Comparison of ENCODE assay signal across 1 cellular context in genomic region chr17:48101012-48101720, GRCh38.
A peak's percentile ranks its signal among the peaks of the same experiment; 100 is the strongest.
TF ChIP-seq lines count a peak whose summit lies in the region.

CBX1 (minus strand) TSS chr17:48101478; CDS start chr17:48077004, 24,474 bp downstream.

TF ChIP-seq in A549, 52 proteins besides CTCF, POLR2A, EP300 and RAD21 (continued from another document):
- TF ChIP-seq, protein P1, sequence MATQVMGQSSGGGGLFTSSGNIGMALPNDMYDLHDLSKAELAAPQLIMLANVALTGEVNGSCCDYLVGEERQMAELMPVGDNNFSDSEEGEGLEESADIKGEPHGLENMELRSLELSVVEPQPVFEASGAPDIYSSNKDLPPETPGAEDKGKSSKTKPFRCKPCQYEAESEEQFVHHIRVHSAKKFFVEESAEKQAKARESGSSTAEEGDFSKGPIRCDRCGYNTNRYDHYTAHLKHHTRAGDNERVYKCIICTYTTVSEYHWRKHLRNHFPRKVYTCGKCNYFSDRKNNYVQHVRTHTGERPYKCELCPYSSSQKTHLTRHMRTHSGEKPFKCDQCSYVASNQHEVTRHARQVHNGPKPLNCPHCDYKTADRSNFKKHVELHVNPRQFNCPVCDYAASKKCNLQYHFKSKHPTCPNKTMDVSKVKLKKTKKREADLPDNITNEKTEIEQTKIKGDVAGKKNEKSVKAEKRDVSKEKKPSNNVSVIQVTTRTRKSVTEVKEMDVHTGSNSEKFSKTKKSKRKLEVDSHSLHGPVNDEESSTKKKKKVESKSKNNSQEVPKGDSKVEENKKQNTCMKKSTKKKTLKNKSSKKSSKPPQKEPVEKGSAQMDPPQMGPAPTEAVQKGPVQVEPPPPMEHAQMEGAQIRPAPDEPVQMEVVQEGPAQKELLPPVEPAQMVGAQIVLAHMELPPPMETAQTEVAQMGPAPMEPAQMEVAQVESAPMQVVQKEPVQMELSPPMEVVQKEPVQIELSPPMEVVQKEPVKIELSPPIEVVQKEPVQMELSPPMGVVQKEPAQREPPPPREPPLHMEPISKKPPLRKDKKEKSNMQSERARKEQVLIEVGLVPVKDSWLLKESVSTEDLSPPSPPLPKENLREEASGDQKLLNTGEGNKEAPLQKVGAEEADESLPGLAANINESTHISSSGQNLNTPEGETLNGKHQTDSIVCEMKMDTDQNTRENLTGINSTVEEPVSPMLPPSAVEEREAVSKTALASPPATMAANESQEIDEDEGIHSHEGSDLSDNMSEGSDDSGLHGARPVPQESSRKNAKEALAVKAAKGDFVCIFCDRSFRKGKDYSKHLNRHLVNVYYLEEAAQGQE (IDR thresholded peaks at IDR 0.05): no peak
- TF ChIP-seq E2F6 (IDR thresholded peaks at IDR 0.05; ENCODE audit: borderline replicate concordance, low read depth) (peak; percentile 74), CBX2 (IDR thresholded peaks at IDR 0.05; ENCODE audit: borderline replicate concordance, low read depth) (no peak), MAZ (IDR thresholded peaks at IDR 0.05; ENCODE audit: borderline replicate concordance, low read depth, low read length) (no peak), PHF8 (IDR thresholded peaks at IDR 0.05; ENCODE audit: borderline replicate concordance, low read depth) (peak; percentile 70), ZFP36 (IDR thresholded peaks at IDR 0.05; ENCODE audit: borderline replicate concordance, partially characterized antibody) (peak; percentile 13), NPAS2 (CRISPR knock-in tag; IDR thresholded peaks at IDR 0.05; ENCODE audit: borderline replicate concordance) (no peak), RARB (CRISPR knock-in tag; IDR thresholded peaks at IDR 0.05) (no peak), MAFK (IDR thresholded peaks at IDR 0.05; ENCODE audit: partially characterized antibody) (no peak), NFE2L2 (conservative IDR thresholded peaks at IDR 0.05; ENCODE audit: low read length) (no peak), ZC3H11A (IDR thresholded peaks at IDR 0.05) (no peak), FOXS1 (CRISPR knock-in tag; IDR thresholded peaks at IDR 0.05) (no peak), TP53 (CRISPR knock-in tag; IDR thresholded peaks at IDR 0.05) (no peak)
- TF ChIP-seq, protein P2, sequence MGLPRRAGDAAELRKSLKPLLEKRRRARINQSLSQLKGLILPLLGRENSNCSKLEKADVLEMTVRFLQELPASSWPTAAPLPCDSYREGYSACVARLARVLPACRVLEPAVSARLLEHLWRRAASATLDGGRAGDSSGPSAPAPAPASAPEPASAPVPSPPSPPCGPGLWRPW (IDR thresholded peaks at IDR 0.05): no peak
- TF ChIP-seq, protein P3, sequence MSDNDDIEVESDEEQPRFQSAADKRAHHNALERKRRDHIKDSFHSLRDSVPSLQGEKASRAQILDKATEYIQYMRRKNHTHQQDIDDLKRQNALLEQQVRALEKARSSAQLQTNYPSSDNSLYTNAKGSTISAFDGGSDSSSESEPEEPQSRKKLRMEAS (IDR thresholded peaks at IDR 0.05): peak; percentile 84; the same call in 1 of the 2 replicates
TF ChIP-seq in A549: peak in this region for 10.
